11 cellular contexts compared by ENCODE assay signal in the genomic region with DNA sequence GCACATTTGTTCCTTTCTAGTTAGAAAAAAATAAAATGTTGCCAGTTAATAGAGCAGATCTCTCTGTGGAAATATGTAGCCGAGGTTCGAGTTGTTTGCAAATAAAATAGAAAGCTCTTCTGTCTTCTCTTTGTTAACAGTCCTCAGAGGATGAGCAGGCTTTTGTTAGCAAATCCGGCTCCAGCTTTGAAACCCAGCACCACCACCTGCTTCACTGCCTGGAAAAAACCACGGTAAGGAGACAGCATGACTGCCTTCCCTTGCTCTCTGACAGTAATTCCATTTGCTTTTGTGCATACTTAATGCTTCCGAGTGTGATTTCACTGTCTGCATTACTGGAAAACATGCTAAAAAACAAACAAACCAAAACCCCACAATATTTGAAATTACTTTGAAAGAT.
A peak's percentile ranks its signal among the peaks of the same experiment; 100 is the strongest.
DNase-seq lines count a peak whose midpoint lies in the region; ATAC-seq and TF ChIP-seq lines count a peak whose summit lies in the region.
"Had no signal": no experiment of that assay in that cellular context is flagged by ENCODE, and none has a peak within 500 bp of the region (broad histone marks: within the 10 kb centered on the region; RNA-seq: fewer than 3 reads in every experiment).

No MANE protein-coding gene starts in this region.

- 61 to 67% (median 63%) methylated on average over 5 of the region's 5 CpGs for WGBS in heart left ventricle, 4 donors

- no peak overlapping the region for H3K27ac Mint-ChIP-seq in HFFc6

- ATAC-seq in heart left ventricle = no peak
- ATAC-seq: heart right ventricle had no signal

- no peaks in the 10 kb centered on the region for H3K4me1 Mint-ChIP-seq in HFFc6 (ENCODE audit: low read depth)

- no peak overlapping the region for H3K4me2 ChIP-seq in osteoblast (ENCODE audit: insufficient read depth, low read length)

- peaks cover 15% of the 10 kb centered on the region for H3K4me1 ChIP-seq in neuron (ENCODE audit: insufficient read depth, low read length)
- no peaks in the 10 kb centered on the region for H3K4me1 ChIP-seq in osteoblast (ENCODE audit: insufficient read depth, low read length)
- no peaks in the 10 kb centered on the region for H3K4me1 ChIP-seq in heart left ventricle

- H3K27me3 Mint-ChIP-seq in HFFc6 (ENCODE audit: insufficient read depth) = no peaks in the 10 kb centered on the region

- H3K27me3 ChIP-seq in neuron (ENCODE audit: insufficient read depth, low read length) (no peaks in the 10 kb centered on the region), osteoblast (ENCODE audit: insufficient read depth, low read length) (no peaks in the 10 kb centered on the region), heart left ventricle (no peaks in the 10 kb centered on the region)
- H3K27me3 ChIP-seq: heart right ventricle had no signal

- H3K4me3 Mint-ChIP-seq in HFFc6 = no peak overlapping the region

- peak overlapping the region; percentile 23 for H3K4me3 ChIP-seq in neuron (ENCODE audit: low read length)
- no peak overlapping the region for H3K4me3 ChIP-seq in osteoblast (ENCODE audit: insufficient read depth, low read length)
- no peak overlapping the region for H3K4me3 ChIP-seq in heart left ventricle
- H3K4me3 ChIP-seq: heart right ventricle had no signal

- no peaks in the 10 kb centered on the region for H3K9me3 Mint-ChIP-seq in HFFc6

- no peaks in the 10 kb centered on the region for H3K79me2 ChIP-seq in osteoblast (ENCODE audit: insufficient read depth, low read length)

- no peak overlapping the region for H3K27ac ChIP-seq in osteoblast (ENCODE audit: low read depth, low read length)
- no peak overlapping the region for H3K27ac ChIP-seq in heart left ventricle
- H3K27ac ChIP-seq: heart right ventricle had no signal

- no peaks in the 10 kb centered on the region for H3K36me3 Mint-ChIP-seq in HFFc6 (ENCODE audit: low read depth)

- intact Hi-C loops in heart left ventricle (cut with DNase I) = no loop called here

- TF ChIP-seq CTCF in osteoblast (IDR thresholded peaks at IDR 0.05; ENCODE audit: extremely low read depth, low read depth, low read length) (no peak), HFFc6 (IDR thresholded peaks at IDR 0.05) (no peak), heart left ventricle (IDR thresholded peaks at IDR 0.05) (no peak)

- peaks cover 2% of the 10 kb centered on the region for H3K9me3 ChIP-seq in neuron (ENCODE audit: low read length)
- H3K9me3 ChIP-seq in osteoblast (ENCODE audit: low read depth, low read length) = no peaks in the 10 kb centered on the region
- no peaks in the 10 kb centered on the region for H3K9me3 ChIP-seq in heart left ventricle
- H3K9me3 ChIP-seq: heart right ventricle had no signal

- no peaks in the 10 kb centered on the region for H4K20me1 ChIP-seq in osteoblast (ENCODE audit: insufficient read depth, low read length)

- H2AFZ ChIP-seq in neuron (ENCODE audit: low read depth, low read length) (peak overlapping the region; percentile 84), osteoblast (ENCODE audit: low read length) (no peak overlapping the region)

- H3K36me3 ChIP-seq in neuron (ENCODE audit: insufficient read depth, low read length) (no peaks in the 10 kb centered on the region), osteoblast (ENCODE audit: insufficient read depth, low read length) (no peaks in the 10 kb centered on the region), heart left ventricle (no peaks in the 10 kb centered on the region)
- H3K36me3 ChIP-seq: heart right ventricle had no signal

- DNase-seq in LHCN-M2 (ENCODE audit: low read depth) (peak; percentile 70), NCI-H510A (lab: John Stamatoyannopoulos, UW) (peak; percentile 39), cerebellum (ENCODE audit: low spot score) (peak; percentile 60), osteoblast (ENCODE audit: insufficient read length, low spot score, missing footprints) (no peak), HFFc6 (no peak), heart left ventricle (no peak)
- DNase-seq in activated CD8-positive, alpha-beta memory T cell treated with anti-CD3 and anti-CD28 coated beads, Interleukin-2, amount 50 U/mL, for 4 hours = no peak
- DNase-seq: amniotic stem cell, heart right ventricle, RPMI8226 had no signal

- no peak for TF ChIP-seq POLR2A in heart left ventricle (IDR thresholded peaks at IDR 0.05)

Comparison
In these comparisons a context has a peak if more than half of its experiments do, and no peak if none do; other contexts are left out.
1. DNase-seq: peak in LHCN-M2 (single experiment), NCI-H510A (single experiment) and cerebellum (single experiment); none in osteoblast (single experiment), HFFc6 (single experiment), activated CD8-positive, alpha-beta memory T cell treated with anti-CD3 and anti-CD28 coated beads, Interleukin-2, amount 50 U/mL, for 4 hours (single experiment) and heart left ventricle (0 of 5).